Comparison of ENCODE assay signal across 8 cellular contexts in the genomic region with DNA sequence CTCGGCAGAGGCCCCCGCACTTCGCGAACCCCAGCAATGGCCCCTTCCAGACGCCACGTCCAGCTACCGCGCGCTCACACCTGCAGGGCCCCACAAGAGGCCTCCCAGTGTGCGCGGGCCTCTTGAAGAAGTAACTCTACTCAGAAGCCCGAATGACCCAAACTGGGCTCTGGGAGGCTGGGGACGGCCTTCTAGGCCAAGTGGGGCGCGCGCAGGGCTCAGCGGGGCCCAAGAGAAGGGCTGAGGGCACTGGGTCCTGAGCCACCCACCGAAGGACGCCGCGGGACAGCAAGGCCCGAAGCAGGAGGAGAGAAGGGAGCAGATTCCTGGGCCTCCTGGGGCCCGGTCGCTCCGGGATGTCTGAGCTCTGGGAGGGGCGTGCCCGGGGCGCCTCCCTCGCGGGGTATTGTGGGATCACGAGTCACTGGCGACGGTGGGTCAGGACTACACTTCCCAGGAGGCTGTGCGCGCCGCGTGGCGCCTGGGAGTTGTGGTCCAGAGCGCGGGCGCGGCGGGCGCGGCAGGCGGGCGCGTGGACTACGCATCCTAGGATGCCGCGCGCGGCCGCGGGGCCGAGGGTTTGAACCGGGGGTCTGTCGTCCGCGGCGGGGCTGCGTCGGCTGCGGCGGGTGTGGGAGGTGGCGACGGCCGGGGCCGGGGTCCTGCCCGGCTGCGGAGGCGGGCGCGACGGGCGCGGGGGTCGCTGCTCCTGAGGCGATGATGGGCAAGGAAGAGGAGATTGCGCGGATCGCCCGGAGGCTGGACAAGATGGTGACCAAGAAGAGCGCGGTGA. TPM values are rescaled to one million over a fixed set of nuclear protein-coding genes. Genes with fewer than 3 reads are reported as not detected.
DNase-seq lines count a peak whose midpoint lies in the region; ATAC-seq and TF ChIP-seq lines count a peak whose summit lies in the region.

A gene (plus strand): TSS at position 603 of the 793 bp plus-strand sequence. CDS start 115 bp downstream, at position 718.

- TF ChIP-seq CTCF in GM12864 (IDR thresholded peaks at IDR 0.05; ENCODE audit: low read depth, low read length, missing control alignments) (no peak), progenitor cell of endocrine pancreas (IDR thresholded peaks at IDR 0.05; ENCODE audit: unreplicated experiment) (no peak), upper lobe of right lung (IDR thresholded peaks at IDR 0.05) (no peak)

- H3K27me3 ChIP-seq in upper lobe of right lung: no peaks in the 10 kb centered on the region

- no peaks in the 10 kb centered on the region for H3K27me3 Mint-ChIP-seq in progenitor cell of endocrine pancreas

- no peaks in the 10 kb centered on the region for H3K9me3 ChIP-seq in upper lobe of right lung

- intact Hi-C loops in T-helper 1 cell treated with Interleukin-12 subunit alpha and Interleukin-12 subunit beta and Interleukin-4 antibody, amounts not matched to agents 30 ng/mL and 1 ng/mL, for 36 hours (cut with micrococcal nuclease): loop anchor here (1.0 to 5.0 kb wide), 11 partner anchors 17 to 845 kb away; a partner anchor contains a TSS
- intact Hi-C loops in left cardiac atrium (cut with DNase I): no loop called here
- intact Hi-C loops in upper lobe of right lung (cut with DNase I): no loop called here

- H3K27ac ChIP-seq in upper lobe of right lung: peak within 1 kb of the TSS; percentile 90

- H3K36me3 ChIP-seq in upper lobe of right lung: no peaks in the 10 kb centered on the region

- H3K4me3 ChIP-seq in GM12864 (ENCODE audit: low read depth, low read length) (peak within 1 kb of the TSS; percentile 71), upper lobe of right lung (peak within 1 kb of the TSS; percentile 92)

- ATAC-seq in HG02840 (IDR thresholded peaks at IDR 0.05; ENCODE audit: low FRiP score, unreplicated experiment) (peak; percentile 77), left cardiac atrium (peak; percentile 95 to 96), upper lobe of right lung (peak; percentile 96)

- H3K36me3 Mint-ChIP-seq in progenitor cell of endocrine pancreas (ENCODE audit: insufficient read depth): no peaks in the 10 kb centered on the region

- peak within 1 kb of the TSS; percentile 86 for H3K4me3 Mint-ChIP-seq in progenitor cell of endocrine pancreas (ENCODE audit: low read depth)

- peaks cover 21% of the 10 kb centered on the region for H3K4me1 ChIP-seq in upper lobe of right lung

- no peaks in the 10 kb centered on the region for H3K9me3 Mint-ChIP-seq in progenitor cell of endocrine pancreas (ENCODE audit: low read depth)

- H3K27ac Mint-ChIP-seq in progenitor cell of endocrine pancreas: peak within 1 kb of the TSS; percentile 84

- peaks cover 18% of the 10 kb centered on the region for H3K4me1 Mint-ChIP-seq in progenitor cell of endocrine pancreas (ENCODE audit: low read depth)

- DNase-seq in GM12864 (ENCODE audit: low read depth) (peak; percentile 78), NCI-H146 (lab: John Stamatoyannopoulos, UW) (peak; percentile 96), amniotic epithelial cell (ENCODE audit: low read depth) (peak; percentile 94), left cardiac atrium (peak; percentile 99), progenitor cell of endocrine pancreas (ENCODE audit: low spot score, unreplicated experiment) (peak; percentile 94), upper lobe of right lung (peak; percentile 99)

RNA-seq across cellular contexts. Expression of the gene that starts here (rescaled TPM):
- total RNA-seq in T-helper 1 cell treated with Interleukin-12 subunit alpha and Interleukin-12 subunit beta and Interleukin-4 antibody, amounts not matched to agents 30 ng/mL and 1 ng/mL, for 36 hours: 47.4 and 48.2 TPM in 2 replicates
- total RNA-seq in left cardiac atrium: 10 to 100 TPM; 44.7 to 46.4 TPM
- 86.7 and 92.7 TPM in 2 replicates for total RNA-seq in progenitor cell of endocrine pancreas
- total RNA-seq in upper lobe of right lung: 40.2 TPM

Comparison
In these comparisons a context has a peak if more than half of its experiments do, and no peak if none do; other contexts are left out.
1. Peak in every context shown above with its lines: DNase-seq, ATAC-seq, H3K4me3 ChIP-seq and H3K27ac ChIP-seq.